ENCODE assay signal across 8 cellular contexts in the genomic region with DNA sequence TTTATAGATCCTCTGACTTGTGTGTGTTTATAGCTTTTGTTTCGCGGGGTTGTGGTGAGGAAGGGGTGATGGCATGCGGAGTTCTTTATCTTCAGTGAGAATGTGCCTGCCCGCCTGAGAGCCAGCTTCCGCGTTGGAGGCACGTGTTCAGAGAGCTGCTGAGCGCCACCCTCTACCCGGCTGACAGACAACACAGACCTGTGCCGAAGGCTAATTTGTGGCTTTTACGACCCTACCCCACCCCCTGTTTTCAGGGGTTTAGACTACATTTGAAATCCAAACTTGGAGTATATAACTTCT.
DNase-seq lines count a peak whose midpoint lies in the region; ATAC-seq and TF ChIP-seq lines count a peak whose summit lies in the region.

No MANE protein-coding gene starts in this region.

- H3K79me2 ChIP-seq in DND-41 (ENCODE audit: insufficient read depth, low read length), result no peaks in the 10 kb centered on the region

- H3K27ac Mint-ChIP-seq in activated naive CD8-positive, alpha-beta T cell treated with anti-CD3 and anti-CD28 coated beads, Interleukin-2, amount 50 U/mL, for 24 hours, result peak overlapping the region; percentile 89

- peaks cover 21% of the 10 kb centered on the region for H3K4me1 ChIP-seq in DND-41 (ENCODE audit: insufficient read depth, low read length)

- H3K9ac ChIP-seq in DND-41 (ENCODE audit: low read depth, low read length), result peak overlapping the region; percentile 28

- H4K20me1 ChIP-seq in DND-41 (ENCODE audit: insufficient read depth, low read length), result no peaks in the 10 kb centered on the region

- no peaks in the 10 kb centered on the region for H3K9me3 ChIP-seq in DND-41 (ENCODE audit: insufficient read depth, low read length, severe bottlenecking)

- DNase-seq in DND-41 (peak; percentile 84), NCI-H1092 (lab: John Stamatoyannopoulos, UW) (no peak), GM20000 (ENCODE audit: low spot score) (no peak), DMS53 (lab: John Stamatoyannopoulos, UW) (no peak), NCI-H2171 treated with DMSO at 0.1 percent for 48 hours (lab: John Stamatoyannopoulos, UW) (no peak)
- DNase-seq in activated CD4-positive, alpha-beta T cell treated with anti-CD3 and anti-CD28 coated beads for 4 hours, result peak; percentile 77 to 79
- peak; percentile 63 for DNase-seq in activated naive CD8-positive, alpha-beta T cell treated with anti-CD3 and anti-CD28 coated beads, Interleukin-2, amount 50 U/mL, for 24 hours
- peak; percentile 46 to 59 for DNase-seq in stimulated activated CD4-positive, alpha-beta T cell treated with anti-CD3 and anti-CD28 coated beads, Interleukin-2, amount 100 ng/mL, for 48 hours

- H3K4me3 Mint-ChIP-seq in activated naive CD8-positive, alpha-beta T cell treated with anti-CD3 and anti-CD28 coated beads, Interleukin-2, amount 50 U/mL, for 24 hours, result peak overlapping the region; percentile 66

- no peaks in the 10 kb centered on the region for H3K9me3 Mint-ChIP-seq in activated naive CD8-positive, alpha-beta T cell treated with anti-CD3 and anti-CD28 coated beads, Interleukin-2, amount 50 U/mL, for 24 hours

- TF ChIP-seq CTCF in DND-41 (IDR thresholded peaks at IDR 0.05; ENCODE audit: borderline replicate concordance, extremely low read depth, low read length, poor library complexity, severe bottlenecking) (no peak), GM20000 (IDR thresholded peaks at IDR 0.05; ENCODE audit: extremely low read depth, missing control alignments) (no peak)

- peak overlapping the region; percentile 74 for H3K27ac ChIP-seq in DND-41 (ENCODE audit: low read length)

- H3K27me3 Mint-ChIP-seq in activated naive CD8-positive, alpha-beta T cell treated with anti-CD3 and anti-CD28 coated beads, Interleukin-2, amount 50 U/mL, for 24 hours, result no peaks in the 10 kb centered on the region

- peaks cover 2% of the 10 kb centered on the region for H3K36me3 Mint-ChIP-seq in activated naive CD8-positive, alpha-beta T cell treated with anti-CD3 and anti-CD28 coated beads, Interleukin-2, amount 50 U/mL, for 24 hours (ENCODE audit: low read depth)

- peak overlapping the region; percentile 35 for H3K4me2 ChIP-seq in DND-41 (ENCODE audit: insufficient read depth, low read length)

- H3K4me3 ChIP-seq in DND-41 (ENCODE audit: low read depth in 1 of 2, low read length in 2 of 2), result 0 out of 4 replicates have a peak overlapping the region, but pooled peaks of 1 of the 2 experiments have one; percentile 4

- H3K4me1 Mint-ChIP-seq in activated naive CD8-positive, alpha-beta T cell treated with anti-CD3 and anti-CD28 coated beads, Interleukin-2, amount 50 U/mL, for 24 hours, result peaks cover 55% of the 10 kb centered on the region

- H3K36me3 ChIP-seq in DND-41 (ENCODE audit: insufficient read depth, low read length), result no peaks in the 10 kb centered on the region

- H3K27me3 ChIP-seq in DND-41 (ENCODE audit: insufficient read depth, low read length, poor library complexity), result no peaks in the 10 kb centered on the region

- peak overlapping the region; percentile 80 for H2AFZ ChIP-seq in DND-41 (ENCODE audit: low read depth, low read length)

- peak; percentile 97 for ATAC-seq in DND-41 (ENCODE audit: insufficient read depth, low read depth)
- peak; percentile 63 for ATAC-seq in activated naive CD8-positive, alpha-beta T cell treated with anti-CD3 and anti-CD28 coated beads, Interleukin-2, amount 50 U/mL, for 24 hours

Comparison
In these comparisons a context has a peak if more than half of its experiments do, and no peak if none do; other contexts are left out.
1. DNase-seq: peak in DND-41 (single experiment), activated CD4-positive, alpha-beta T cell treated with anti-CD3 and anti-CD28 coated beads for 4 hours (2 of 2), activated naive CD8-positive, alpha-beta T cell treated with anti-CD3 and anti-CD28 coated beads, Interleukin-2, amount 50 U/mL, for 24 hours (single experiment) and stimulated activated CD4-positive, alpha-beta T cell treated with anti-CD3 and anti-CD28 coated beads, Interleukin-2, amount 100 ng/mL, for 48 hours (2 of 2); none in NCI-H1092 (single experiment), GM20000 (single experiment), DMS53 (single experiment) and NCI-H2171 treated with DMSO at 0.1 percent for 48 hours (single experiment).